Comparison of ENCODE assay signal across 8 cellular contexts in genomic region chr3:9843715-9844438, GRCh38. TPM values are rescaled to one million over a fixed set of nuclear protein-coding genes. Genes with fewer than 3 reads are reported as not detected.
DNase-seq lines count a peak whose midpoint lies in the region; ATAC-seq, FAIRE-seq and TF ChIP-seq lines count a peak whose summit lies in the region.

Gene RPUSD3, minus strand, starts transcription at chr3:9844008. Its CDS starts 18 bp downstream, at chr3:9843990.

- WGBS in prostate gland: 0% methylated on average over 29 of the region's 42 CpGs
- WGBS in urinary bladder: under 1% methylated on average over 42 of the region's 42 CpGs

- H3K27ac ChIP-seq in left ventricle myocardium inferior (replicated peaks): peak within 1 kb of the TSS; percentile 93
- peak within 1 kb of the TSS; percentile 83 to 85 for H3K27ac ChIP-seq in prostate gland
- peak within 1 kb of the TSS; percentile 55 for H3K27ac ChIP-seq in urinary bladder (ENCODE audit: low read depth)

- H3K36me3 ChIP-seq in left ventricle myocardium inferior (peaks cover 30% of the 10 kb centered on the region), prostate gland (no peaks in the 10 kb centered on the region), urinary bladder (ENCODE audit: insufficient read depth) (peaks cover 2% of the 10 kb centered on the region)

- FAIRE-seq in GM12891 (lab: Jason Lieb, UNC): peak; percentile 85

- H3K9me3 ChIP-seq in T-helper 17 cell (ENCODE audit: control insufficient read depth, low read length, poor library complexity, severe bottlenecking) (no peaks in the 10 kb centered on the region), left ventricle myocardium inferior (replicated peaks) (no peaks in the 10 kb centered on the region), prostate gland (no peaks in the 10 kb centered on the region)

- peak; percentile 42; the same call in 1 of the 2 replicates for TF ChIP-seq POLR2A in GM12891 (IDR thresholded peaks at IDR 0.05; ENCODE audit: low read depth, low read length)
- TF ChIP-seq POLR2A in prostate gland (IDR thresholded peaks at IDR 0.05): peak; percentile 83

- peak; percentile 99 for ATAC-seq in HG02798 (IDR thresholded peaks at IDR 0.05; ENCODE audit: poor library complexity, unreplicated experiment)
- ATAC-seq in T-helper 17 cell: peak; percentile 99

- peak within 1 kb of the TSS; percentile 97 for H3K27ac Mint-ChIP-seq in T-helper 17 cell

- H3K4me3 ChIP-seq in left ventricle myocardium inferior (peak within 1 kb of the TSS; percentile 89), prostate gland (peak within 1 kb of the TSS; percentile 52 to 59), urinary bladder (ENCODE audit: low read depth, low read length) (peak within 1 kb of the TSS; percentile 69)

- H3K4me1 ChIP-seq in left ventricle myocardium inferior (peaks cover 18% of the 10 kb centered on the region), prostate gland (replicated peaks) (no peaks in the 10 kb centered on the region), urinary bladder (ENCODE audit: insufficient read depth) (no peaks in the 10 kb centered on the region)

- no peaks in the 10 kb centered on the region for H3K36me3 Mint-ChIP-seq in T-helper 17 cell (ENCODE audit: low read depth)

- intact Hi-C loops in left ventricle myocardium inferior (cut with micrococcal nuclease) (no loop called here), prostate gland (cut with DNase I) (loop anchor here (2.0 to 5.0 kb wide), 3 partner anchors 73 to 112 kb away; partner anchors contain the start of genes BRPF1, CRELD1 and IL17RC)

- H3K4me1 Mint-ChIP-seq in T-helper 17 cell: peaks cover 19% of the 10 kb centered on the region

- TF ChIP-seq CTCF in left ventricle myocardium inferior (IDR thresholded peaks at IDR 0.05; ENCODE audit: borderline replicate concordance) (no peak), prostate gland (IDR thresholded peaks at IDR 0.05) (peak in 1 of 4 experiments; percentile 3)

- H3K27me3 ChIP-seq in left ventricle myocardium inferior (ENCODE audit: low read depth) (no peaks in the 10 kb centered on the region), prostate gland (replicated peaks; ENCODE audit: insufficient read depth) (no peaks in the 10 kb centered on the region)

- no peaks in the 10 kb centered on the region for H3K27me3 Mint-ChIP-seq in T-helper 17 cell

- DNase-seq in GM12891 (ENCODE audit: insufficient read length, low spot score): peak; percentile 98
- peak; percentile 3 for DNase-seq in NCI-H1436 treated with DMSO at 0.1 percent for 48 hours (lab: John Stamatoyannopoulos, UW)
- peak; percentile 91 to 98 (median 92) for DNase-seq in T-helper 17 cell
- DNase-seq in amygdala (lab: John Stamatoyannopoulos, UW): peak; percentile 55 to 99 (median 94)
- DNase-seq in left ventricle myocardium inferior: peak; percentile 99
- peak; percentile 98 for DNase-seq in prostate gland (ENCODE audit: low spot score)

- peak within 1 kb of the TSS; percentile 97 for H3K4me3 Mint-ChIP-seq in T-helper 17 cell

TF ChIP-seq in GM12891, 5 proteins besides CTCF, POLR2A, EP300 and RAD21:
- TF ChIP-seq PAX5 (IDR thresholded peaks at IDR 0.05; ENCODE audit: insufficient read depth, low read length, severe bottlenecking) (no peak), TAF1 (IDR thresholded peaks at IDR 0.05; ENCODE audit: low read depth, low read length) (no peak), POLR2AphosphoS5 (IDR thresholded peaks at IDR 0.05; ENCODE audit: low read depth, low read length) (no peak; the same call in 1 of the 2 replicates), SPI1 (IDR thresholded peaks at IDR 0.05; ENCODE audit: low read depth, low read length) (no peak)

RNA-seq across cellular contexts. Expression of gene RPUSD3, which starts in this region (rescaled TPM):
- polyA plus RNA-seq in GM12891 (2012; ENCODE audit: low read depth, missing spikeins): 28.6 TPM
- total RNA-seq in T-helper 17 cell: 10 to 100 TPM; 19.0 to 20.8 TPM
- total RNA-seq in left ventricle myocardium inferior: 35.7 TPM
- 10 to 100 TPM; 40.9 to 44.6 TPM for total RNA-seq in prostate gland
- total RNA-seq in urinary bladder: 14.4 TPM
- 39.6 TPM for polyA plus RNA-seq in urinary bladder

Comparison
In these comparisons a context has a peak if more than half of its experiments do, and no peak if none do; other contexts are left out.
1. Peak in every context shown above with its lines: DNase-seq, ATAC-seq, H3K4me3 ChIP-seq and H3K27ac ChIP-seq.
2. DNase-seq: peak in every context shown above with its lines; median percentile 99 in left ventricle myocardium inferior; 98 in GM12891; 98 in prostate gland; 94 in amygdala; 92 in T-helper 17 cell; 3 in NCI-H1436 treated with DMSO at 0.1 percent for 48 hours.